In genomic region chr2:24489942-24490673, GRCh38 we compare ENCODE assay signal across 8 cellular contexts. TPM values are rescaled to one million over a fixed set of nuclear protein-coding genes. Genes with fewer than 3 reads are reported as not detected.
DNase-seq lines count a peak whose midpoint lies in the region; ATAC-seq and TF ChIP-seq lines count a peak whose summit lies in the region.

No MANE protein-coding gene starts in this region.

- in situ Hi-C loops in brain microvascular endothelial cell (cut with HindIII; ENCODE audit: low pct_ligation_motif_present, low sequenced_read_pairs), result no loop called here

- H3K4me3 ChIP-seq in brain microvascular endothelial cell (ENCODE audit: low read depth, low read length), result peak overlapping the region; percentile 82
- H3K4me3 ChIP-seq in right lobe of liver, result peak overlapping the region; percentile 25 to 81 (median 74)
- peak overlapping the region; percentile 82 to 91 for H3K4me3 ChIP-seq in tibial artery

- TF ChIP-seq CTCF in brain microvascular endothelial cell (IDR thresholded peaks at IDR 0.05; ENCODE audit: low read depth, low read length, missing control alignments), result no peak
- no peak for TF ChIP-seq CTCF in right lobe of liver (IDR thresholded peaks at IDR 0.05)
- no peak for TF ChIP-seq CTCF in tibial artery (IDR thresholded peaks at IDR 0.05)
- no peak for TF ChIP-seq CTCF in GM20000 (IDR thresholded peaks at IDR 0.05; ENCODE audit: extremely low read depth, missing control alignments)

- H3K36me3 ChIP-seq in brain microvascular endothelial cell (replicated peaks) (no peaks in the 10 kb centered on the region), right lobe of liver (no peaks in the 10 kb centered on the region), tibial artery (no peaks in the 10 kb centered on the region)

- 51% methylated on average over 14 of the region's 19 CpGs for WGBS in right lobe of liver (ENCODE audit: insufficient coverage, low coverage, low lambda C conversion rate, missing lambda C conversion rate)

- no peaks in the 10 kb centered on the region for H3K9me3 ChIP-seq in right lobe of liver
- H3K9me3 ChIP-seq in tibial artery, result no peaks in the 10 kb centered on the region

- DNase-seq in NCI-H2227 (lab: John Stamatoyannopoulos, UW; ENCODE audit: unreplicated experiment) (peak; percentile 43), NCI-H2227 treated with DMSO at 0.1 percent for 48 hours (lab: John Stamatoyannopoulos, UW) (no peak), NCI-H69 (lab: John Stamatoyannopoulos, UW) (peak; percentile 50), brain microvascular endothelial cell (no peak), right lobe of liver (no peak), tibial artery (no peak), GM20000 (ENCODE audit: low spot score) (no peak)

- intact Hi-C loops in right lobe of liver (cut with DNase I) (no loop called here), tibial artery (cut with DNase I; ENCODE audit: low total_unique reads) (no loop called here)

- no peaks in the 10 kb centered on the region for H3K27me3 ChIP-seq in brain microvascular endothelial cell (replicated peaks)
- no peaks in the 10 kb centered on the region for H3K27me3 ChIP-seq in right lobe of liver
- no peaks in the 10 kb centered on the region for H3K27me3 ChIP-seq in tibial artery

- H3K27ac ChIP-seq in brain microvascular endothelial cell (peak overlapping the region; percentile 57), right lobe of liver (peak overlapping the region; percentile 76 to 84 (median 82)), tibial artery (peak overlapping the region; percentile 85 to 88)

- no peak for ATAC-seq in right lobe of liver
- ATAC-seq in GM18868 (IDR thresholded peaks at IDR 0.05; ENCODE audit: unreplicated experiment), result no peak

- H3K4me1 ChIP-seq in right lobe of liver (peaks cover 0 to 22% (median 9%) of the 10 kb centered on the region in 4 donors), tibial artery (peaks cover 0 to 32% (median 13%) of the 10 kb centered on the region in 4 donors)

- TF ChIP-seq POLR2A in right lobe of liver (IDR thresholded peaks at IDR 0.05), result no peak

RNA-seq across cellular contexts. Expression of gene NCOA1, which starts 0.9 kb away (rescaled TPM):
- total RNA-seq in right lobe of liver, result 10 to 100 TPM; 13.5 to 18.9 (median 16.4) TPM

Comparison
In these comparisons a context has a peak if more than half of its experiments do, and no peak if none do; other contexts are left out.
1. DNase-seq: peak in NCI-H2227 (single experiment) and NCI-H69 (single experiment); none in NCI-H2227 treated with DMSO at 0.1 percent for 48 hours (single experiment), brain microvascular endothelial cell (single experiment), right lobe of liver (0 of 3), tibial artery (0 of 2) and GM20000 (single experiment).
2. Peak in every context shown above with its lines, with median percentiles within 50 percentile points of each other: H3K27ac ChIP-seq and H3K4me3 ChIP-seq.